21 cellular contexts compared by ENCODE assay signal in genomic region chr11:116438651-116439479, GRCh38.
"Had no signal": no experiment of that assay in that cellular context is flagged by ENCODE, and none has a peak within 500 bp of the region (broad histone marks: within the 10 kb centered on the region; RNA-seq: fewer than 3 reads in every experiment).

No MANE protein-coding gene starts in this region.

- H3K27ac ChIP-seq: VCaP had no signal

- ATAC-seq: activated CD4-positive, alpha-beta T cell treated with anti-CD3 and anti-CD28 coated beads for 36 hours; activated CD8-positive, alpha-beta T cell treated with anti-CD3 and anti-CD28 coated beads for 36 hours; PC-3; T-helper 17 cell had no signal

- DNase-seq: activated CD4-positive, alpha-beta T cell treated with anti-CD3 and anti-CD28 coated beads for 36 hours; activated CD8-positive, alpha-beta memory T cell treated with anti-CD3 and anti-CD28 coated beads, Interleukin-2, amount 50 U/mL, for 4 hours; activated CD8-positive, alpha-beta T cell treated with anti-CD3 and anti-CD28 coated beads for 36 hours; activated naive CD4-positive, alpha-beta T cell; aorta; central memory CD4-positive, alpha-beta T cell; Karpas-422; MM.1S; NCI-H1092; NCI-H1417; NCI-H1930; NCI-H2171; NCI-H2227 treated with DMSO at 0.1 percent for 48 hours; NCI-H446 treated with DMSO at 0.1 percent for 48 hours; NCI-H524 treated with DMSO at 0.1 percent for 48 hours; NCI-H774; PC-3; SHP77 treated with DMSO at 0.1 percent for 48 hours; T-helper 17 cell; T-helper 9 cell had no signal
